ENCODE assay signal across 15 cellular contexts in the genomic region with DNA sequence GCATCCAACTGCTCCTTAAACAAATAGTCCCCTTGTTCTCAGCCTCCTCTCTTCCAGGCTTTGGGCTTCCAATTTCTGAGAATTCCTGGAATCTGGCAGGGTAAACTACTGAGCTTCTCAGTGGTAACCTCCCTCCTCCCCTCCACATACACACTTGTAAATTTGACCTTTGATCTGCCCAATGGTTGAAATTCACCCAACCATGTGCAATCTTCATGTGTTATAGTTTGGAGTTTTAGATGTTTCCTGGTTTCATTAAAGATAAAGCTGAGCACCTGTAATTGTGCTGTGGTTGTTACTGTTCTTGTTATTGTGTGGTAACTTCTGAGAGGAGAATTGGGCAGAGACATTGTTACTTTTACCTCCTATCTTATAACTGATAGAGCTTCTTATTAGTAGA.
DNase-seq lines count a peak whose midpoint lies in the region; ATAC-seq lines count a peak whose summit lies in the region.
"Had no signal": no experiment of that assay in that cellular context is flagged by ENCODE, and none has a peak within 500 bp of the region (broad histone marks: within the 10 kb centered on the region; RNA-seq: fewer than 3 reads in every experiment).

No MANE protein-coding gene starts in this region.

- ATAC-seq in GM18520 (IDR thresholded peaks at IDR 0.05; ENCODE audit: unreplicated experiment) (no peak), GM18517 (IDR thresholded peaks at IDR 0.05; ENCODE audit: unreplicated experiment) (no peak)
- ATAC-seq: CD8-positive, alpha-beta T cell; GM12878 had no signal

- DNase-seq in DMS79 treated with DMSO at 0.1 percent for 48 hours (lab: John Stamatoyannopoulos, UW): peak; percentile 25
- no peak for DNase-seq in DMS79 (lab: John Stamatoyannopoulos, UW)
- peak; percentile 3 for DNase-seq in COLO829 (ENCODE audit: low spot score)
- DNase-seq in kidney tubule cell (ENCODE audit: low spot score): peak; percentile 3
- DNase-seq in renal cortical epithelial cell (ENCODE audit: low read depth): peak; percentile 25
- DNase-seq: 8988T; CD8-positive, alpha-beta T cell; COR-L47; DMS 273 treated with DMSO at 0.1 percent for 48 hours; DND-41; EL; GM23248 had no signal
